ENCODE assay signal across 10 cellular contexts in genomic region chr5:140608730-140609520, GRCh38. TPM values are rescaled to one million over a fixed set of nuclear protein-coding genes. Genes with fewer than 3 reads are reported as not detected.
A peak's percentile ranks its signal among the peaks of the same experiment; 100 is the strongest.
DNase-seq lines count a peak whose midpoint lies in the region; ATAC-seq and TF ChIP-seq lines count a peak whose summit lies in the region.
"Had no signal": no experiment of that assay in that cellular context is flagged by ENCODE, and none has a peak within 500 bp of the region (broad histone marks: within the 10 kb centered on the region; RNA-seq: fewer than 3 reads in every experiment).

No MANE protein-coding gene starts in this region.

- H3K4me3 ChIP-seq in fibroblast of pulmonary artery (replicated peaks; ENCODE audit: low read depth, low read length) (no peak overlapping the region), osteoblast (ENCODE audit: insufficient read depth, low read length) (no peak overlapping the region)

- H3K4me2 ChIP-seq in osteoblast (ENCODE audit: insufficient read depth, low read length), result peak overlapping the region; percentile 24

- no peak for ATAC-seq in GM18519 (IDR thresholded peaks at IDR 0.05; ENCODE audit: low FRiP score, unreplicated experiment)
- no peak for ATAC-seq in GM21423 (IDR thresholded peaks at IDR 0.05; ENCODE audit: unreplicated experiment)

- H2AFZ ChIP-seq in osteoblast (ENCODE audit: low read length), result peak overlapping the region; percentile 60

- peaks cover 18% of the 10 kb centered on the region for H3K4me1 ChIP-seq in osteoblast (ENCODE audit: insufficient read depth, low read length)

- no peak for TF ChIP-seq CTCF in fibroblast of pulmonary artery (IDR thresholded peaks at IDR 0.05; ENCODE audit: low read length, missing control alignments)
- TF ChIP-seq CTCF in osteoblast (IDR thresholded peaks at IDR 0.05; ENCODE audit: extremely low read depth, low read depth, low read length), result no peak

- peak; percentile 35 for DNase-seq in COLO829 (ENCODE audit: low spot score)
- DNase-seq in RPMI7951 (ENCODE audit: low read depth), result peak; percentile 33
- DNase-seq in fibroblast of pulmonary artery (ENCODE audit: low read depth), result peak; percentile 58
- peak; percentile 50 for DNase-seq in osteoblast (ENCODE audit: insufficient read length, low spot score, missing footprints)
- DNase-seq in cerebellar nuclear complex (lab: John Stamatoyannopoulos, UW), result no peak
- no peak for DNase-seq in activated T-cell treated with anti-CD3 and anti-CD28 coated beads, Interleukin-2, amount 50 U/mL, for 48 hours
- DNase-seq: stimulated activated CD4-positive, alpha-beta T cell treated with anti-CD3 and anti-CD28 coated beads, Interleukin-1b, Interleukin-23, amount 100 ng/mL, for 48 hours; T-helper 2 cell had no signal

- H3K9me3 ChIP-seq in osteoblast (ENCODE audit: low read depth, low read length), result no peaks in the 10 kb centered on the region

- H3K27ac ChIP-seq in osteoblast (ENCODE audit: low read depth, low read length), result no peak overlapping the region

- H3K79me2 ChIP-seq in osteoblast (ENCODE audit: insufficient read depth, low read length), result no peaks in the 10 kb centered on the region

- H4K20me1 ChIP-seq in osteoblast (ENCODE audit: insufficient read depth, low read length), result no peaks in the 10 kb centered on the region

- no peaks in the 10 kb centered on the region for H3K27me3 ChIP-seq in osteoblast (ENCODE audit: insufficient read depth, low read length)

- no peaks in the 10 kb centered on the region for H3K36me3 ChIP-seq in osteoblast (ENCODE audit: insufficient read depth, low read length)

RNA-seq across cellular contexts. Expression of gene CD14, which starts 24.1 kb away (rescaled TPM):
- 0.20 and 0.96 TPM in 2 replicates for total RNA-seq in RPMI7951 (2014; rRNA removed; shearing (Covaris generic))
- 1.8 and 4.0 TPM in 2 replicates for total RNA-seq in osteoblast

RNA-seq across cellular contexts. Expression of gene TMCO6, which starts 30.3 kb away (rescaled TPM):
- 6.8 and 9.2 TPM in 2 replicates for total RNA-seq in RPMI7951 (2014; rRNA removed; shearing (Covaris generic))
- total RNA-seq in osteoblast, result 8.3 and 8.5 TPM in 2 replicates

RNA-seq across cellular contexts. Expression of gene NDUFA2, which starts 38.5 kb away (rescaled TPM):
- 106 and 116 TPM in 2 replicates for total RNA-seq in RPMI7951 (2014; rRNA removed; shearing (Covaris generic))
- total RNA-seq in osteoblast, result 29.7 and 30.6 TPM in 2 replicates

RNA-seq across cellular contexts. Expression of gene IK, which starts 38.7 kb away (rescaled TPM):
- total RNA-seq in RPMI7951 (2014; rRNA removed; shearing (Covaris generic)), result 93.8 and 130 TPM in 2 replicates
- total RNA-seq in osteoblast, result 70.1 and 84.3 TPM in 2 replicates

RNA-seq across cellular contexts. Expression of gene SLC35A4, which starts 44.3 kb away (rescaled TPM):
- 20.8 and 23.7 TPM in 2 replicates for total RNA-seq in RPMI7951 (2014; rRNA removed; shearing (Covaris generic))
- 17.4 and 20.6 TPM in 2 replicates for total RNA-seq in osteoblast

Comparison
In these comparisons a context has a peak if more than half of its experiments do, and no peak if none do; other contexts are left out.
1. DNase-seq: peak in COLO829 (single experiment), RPMI7951 (single experiment), fibroblast of pulmonary artery (single experiment) and osteoblast (single experiment); none in cerebellar nuclear complex (0 of 2) and activated T-cell treated with anti-CD3 and anti-CD28 coated beads, Interleukin-2, amount 50 U/mL, for 48 hours (0 of 2).